Comparison of ENCODE assay signal across 14 cellular contexts in the genomic region with DNA sequence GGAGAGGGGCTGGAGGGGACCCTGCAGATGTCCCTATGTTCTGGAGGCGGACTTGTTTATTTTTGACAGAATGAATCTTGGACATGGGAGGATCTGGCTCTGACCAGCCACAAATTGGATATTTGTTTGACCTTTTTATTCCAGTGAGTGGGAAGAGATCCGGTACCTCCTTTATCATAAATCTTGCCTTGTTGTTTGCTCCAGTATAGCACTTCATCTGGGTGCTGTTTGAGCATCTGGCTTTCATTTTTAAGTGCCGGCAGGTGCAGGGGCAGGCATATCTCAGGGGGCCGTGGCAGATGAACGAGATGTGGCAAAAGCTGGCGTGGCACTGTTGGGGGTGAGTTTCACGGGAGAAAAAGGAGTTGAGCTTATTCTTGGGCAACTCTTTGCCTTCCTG. TPM values are rescaled to one million over a fixed set of nuclear protein-coding genes. Genes with fewer than 3 reads are reported as not detected.
A peak's percentile ranks its signal among the peaks of the same experiment; 100 is the strongest.
DNase-seq lines count a peak whose midpoint lies in the region; ATAC-seq and TF ChIP-seq lines count a peak whose summit lies in the region.
"Had no signal": no experiment of that assay in that cellular context is flagged by ENCODE, and none has a peak within 500 bp of the region (broad histone marks: within the 10 kb centered on the region; RNA-seq: fewer than 3 reads in every experiment).

No MANE protein-coding gene starts in this region.

- H3K9ac ChIP-seq in endodermal cell (ENCODE audit: extremely low read depth, low read length, poor library complexity, severe bottlenecking): no peak overlapping the region
- H3K9ac ChIP-seq: GM23248 had no signal

- DNase-seq in left ventricle myocardium inferior (no peak), cardiac septum (ENCODE audit: low spot score) (no peak), NCI-H510A (lab: John Stamatoyannopoulos, UW) (peak; percentile 82), endodermal cell (peak; percentile 28), natural killer cell (no peak), D341Med (ENCODE audit: low spot score) (no peak), NAMALWA (ENCODE audit: low spot score) (no peak)
- no peak for DNase-seq in central memory CD4-positive, alpha-beta T cell
- DNase-seq: activated naive CD4-positive, alpha-beta T cell; dermis blood vessel endothelial cell; GM23248; lower lobe of right lung had no signal

- H3K27ac ChIP-seq in left ventricle myocardium inferior (replicated peaks) (peak overlapping the region; percentile 48), endodermal cell (ENCODE audit: low read depth, low read length) (peak overlapping the region; percentile 94)
- H3K27ac ChIP-seq: GM23248, lower lobe of right lung had no signal

- WGBS in endodermal cell (ENCODE audit: insufficient coverage in 1 of 2, insufficient read length in 1 of 2), 2 experiments: 95 to 100% methylated on average over 2 to 7 of the region's 7 CpGs

- no peak overlapping the region for H3K4me3 ChIP-seq in left ventricle myocardium inferior
- H3K4me3 ChIP-seq in endodermal cell (ENCODE audit: low read length): no peak overlapping the region
- H3K4me3 ChIP-seq: GM23248, lower lobe of right lung had no signal

- H3K9me3 ChIP-seq in left ventricle myocardium inferior (replicated peaks) (peaks cover 6% of the 10 kb centered on the region), endodermal cell (ENCODE audit: control insufficient read depth, low read length) (peaks cover 21% of the 10 kb centered on the region)
- H3K9me3 ChIP-seq: lower lobe of right lung had no signal

- intact Hi-C loops in left ventricle myocardium inferior (cut with micrococcal nuclease): no loop called here
- intact Hi-C loops in cardiac septum (cut with DNase I): no loop called here
- intact Hi-C loops in natural killer cell (cut with micrococcal nuclease): no loop called here

- no peak for TF ChIP-seq CTCF in left ventricle myocardium inferior (IDR thresholded peaks at IDR 0.05; ENCODE audit: borderline replicate concordance)
- TF ChIP-seq CTCF in endodermal cell (conservative IDR thresholded peaks at IDR 0.05): no peak
- TF ChIP-seq CTCF in natural killer cell (IDR thresholded peaks at IDR 0.05): no peak

- H3K4me3 Mint-ChIP-seq in endodermal cell (no peak overlapping the region), natural killer cell (no peak overlapping the region)

- peaks cover 29% of the 10 kb centered on the region for H3K4me1 Mint-ChIP-seq in endodermal cell
- peaks cover 19 to 21% of the 10 kb centered on the region in 2 donors for H3K4me1 Mint-ChIP-seq in natural killer cell

- H3K27me3 Mint-ChIP-seq in endodermal cell (ENCODE audit: insufficient read depth) (no peaks in the 10 kb centered on the region), natural killer cell (ENCODE audit: low read depth in 2 of 2) (no peaks in the 10 kb centered on the region)

- peaks cover 17% of the 10 kb centered on the region for H3K36me3 ChIP-seq in left ventricle myocardium inferior
- H3K36me3 ChIP-seq in endodermal cell (ENCODE audit: control insufficient read depth, insufficient read depth, low read length): peaks cover 33% of the 10 kb centered on the region
- H3K36me3 ChIP-seq: lower lobe of right lung had no signal

- H3K4me1 ChIP-seq in left ventricle myocardium inferior: peaks cover 47% of the 10 kb centered on the region
- no peaks in the 10 kb centered on the region for H3K4me1 ChIP-seq in endodermal cell (ENCODE audit: control insufficient read depth, insufficient read depth, low read length)
- H3K4me1 ChIP-seq: lower lobe of right lung had no signal

- H3K27ac Mint-ChIP-seq in endodermal cell (no peak overlapping the region), natural killer cell (no peak overlapping the region)

- ATAC-seq in natural killer cell: no peak
- ATAC-seq: activated CD4-positive, CD25-positive, alpha-beta regulatory T cell treated with anti-CD3 and anti-CD28 coated beads, Interleukin-2, amount 50 U/mL, for 24 hours; sciatic nerve had no signal

- H3K9me3 Mint-ChIP-seq in endodermal cell: peaks cover 19% of the 10 kb centered on the region
- no peaks in the 10 kb centered on the region for H3K9me3 Mint-ChIP-seq in natural killer cell

- H3K27me3 ChIP-seq in left ventricle myocardium inferior (ENCODE audit: low read depth) (no peaks in the 10 kb centered on the region), endodermal cell (ENCODE audit: control insufficient read depth, insufficient read depth, low read length, poor library complexity, severe bottlenecking) (no peaks in the 10 kb centered on the region)

- H3K36me3 Mint-ChIP-seq in endodermal cell (ENCODE audit: low read depth) (peaks cover 39% of the 10 kb centered on the region), natural killer cell (peaks cover 8% of the 10 kb centered on the region)

RNA-seq across cellular contexts. Expression of a gene that starts 37.8 kb away (rescaled TPM):
- total RNA-seq in left ventricle myocardium inferior (118 TPM), cardiac septum (112 TPM), endodermal cell (100 to 1,000 TPM in 1 of 2 donors, 10 to 100 TPM in 1; 88.3 to 114 TPM), natural killer cell (100 to 1,000 TPM in 1 of 3 donors, 10 to 100 TPM in 2; 95.5 to 145 (median 96.8) TPM)
- 70.0 TPM for polyA plus RNA-seq in endodermal cell (2013, experiment 1 of 2)
- 63.0 TPM for polyA plus RNA-seq in endodermal cell (2013, experiment 2 of 2)

Comparison
In these comparisons a context has a peak if more than half of its experiments do, and no peak if none do; other contexts are left out.
1. DNase-seq: peak in NCI-H510A (single experiment) and endodermal cell (single experiment); none in left ventricle myocardium inferior (single experiment), cardiac septum (single experiment), natural killer cell (single experiment), D341Med (single experiment), central memory CD4-positive, alpha-beta T cell (single experiment) and NAMALWA (single experiment).